ENCODE assay signal across 16 cellular contexts in genomic region chr15:41930867-41931222, GRCh38. TPM values are rescaled to one million over a fixed set of nuclear protein-coding genes. Genes with fewer than 3 reads are reported as not detected.
DNase-seq lines count a peak whose midpoint lies in the region; ATAC-seq, FAIRE-seq and TF ChIP-seq lines count a peak whose summit lies in the region.
"Had no signal": no experiment of that assay in that cellular context is flagged by ENCODE, and none has a peak within 500 bp of the region (broad histone marks: within the 10 kb centered on the region; RNA-seq: fewer than 3 reads in every experiment).

No MANE protein-coding gene starts in this region.

- CTCF ChIA-PET in mammary epithelial cell (lab: Charles Lee; ENCODE audit: low non-redundant PET) = interaction anchor here (0.8 kb wide), 1 partner anchor 41 kb away, joined by 9 read pairs; the partner anchor contains the start of gene EHD4

- peak overlapping the region; percentile 16 for H3K4me2 ChIP-seq in mammary epithelial cell (ENCODE audit: insufficient read depth, low read depth, low read length)

- H3K27me3 ChIP-seq in heart right ventricle (no peaks in the 10 kb centered on the region), mammary epithelial cell (ENCODE audit: insufficient read depth, low read length) (no peaks in the 10 kb centered on the region), psoas muscle (ENCODE audit: insufficient read depth in 3 of 3, low read length in 2 of 3) (no peaks in the 10 kb centered on the region), vagina (no peaks in the 10 kb centered on the region), small intestine (ENCODE audit: control insufficient read depth in 2 of 2, insufficient read depth in 2 of 2, low read length in 2 of 2) (no peaks in the 10 kb centered on the region)

- dilution Hi-C loops in mammary epithelial cell (cut with HindIII; ENCODE audit: low sequenced_read_pairs) = no loop called here

- DNase-seq in heart right ventricle = no peak
- DNase-seq in left ventricle myocardium superior = no peak
- no peak for DNase-seq in mammary epithelial cell
- no peak for DNase-seq in psoas muscle
- DNase-seq in vagina (ENCODE audit: extremely low spot score in 2 of 2) = no peak
- no peak for DNase-seq in substantia nigra (lab: John Stamatoyannopoulos, UW)
- no peak for DNase-seq in small intestine
- no peak for DNase-seq in MV-4-11 (lab: John Stamatoyannopoulos, UW)
- DNase-seq: central memory CD4-positive, alpha-beta T cell; COR-L47; NCI-H1092 treated with DMSO at 0.1 percent for 48 hours; NCI-H2171 treated with DMSO at 0.1 percent for 48 hours; NCI-H774; T-helper 1 cell had no signal

- no TSS peak for BruUV-seq in mammary epithelial cell (replicated peaks; lab: Mats Ljungman, UMichigan)

- no peak for TF ChIP-seq POLR2A in vagina (IDR thresholded peaks at IDR 0.05)

- TF ChIP-seq CTCF in heart right ventricle (IDR thresholded peaks at IDR 0.05) (no peak), mammary epithelial cell (conservative IDR thresholded peaks at IDR 0.05 in 1 of 2, IDR thresholded peaks at IDR 0.05 in 1 of 2; ENCODE audit: extremely low read depth in 1 of 2, insufficient read depth in 1 of 2, low read depth in 1 of 2, low read length in 2 of 2) (no peak), psoas muscle (IDR thresholded peaks at IDR 0.05) (no peak), vagina (IDR thresholded peaks at IDR 0.05) (no peak)

- H3K36me3 ChIP-seq in heart right ventricle (peaks cover 0 to 8% (median 0%) of the 10 kb centered on the region in 9 donors), mammary epithelial cell (ENCODE audit: insufficient read depth, low read length) (peaks cover 12% of the 10 kb centered on the region), psoas muscle (ENCODE audit: insufficient read depth in 1 of 2, low read depth in 1 of 2) (no peaks in the 10 kb centered on the region), vagina (no peaks in the 10 kb centered on the region), small intestine (ENCODE audit: control insufficient read depth in 2 of 2, insufficient read depth in 2 of 2, low read length in 2 of 2) (no peaks in the 10 kb centered on the region)

- no peak overlapping the region for H3K4me3 ChIP-seq in heart right ventricle
- no peak overlapping the region for H3K4me3 ChIP-seq in mammary epithelial cell (replicated peaks in 1 of 3; ENCODE audit: insufficient read depth in 1 of 3, low read depth in 2 of 3, low read length in 3 of 3)
- H3K4me3 ChIP-seq in psoas muscle = no peak overlapping the region
- peak overlapping the region in 1 of 2 donors; percentile 1 for H3K4me3 ChIP-seq in vagina
- H3K4me3 ChIP-seq in small intestine (ENCODE audit: low read depth in 1 of 2, low read length in 2 of 2) = no peak overlapping the region
- H3K4me3 ChIP-seq: K562 had no signal

- H3K27ac ChIP-seq in heart right ventricle = peak overlapping the region in 9 of 10 donors; percentile 16 to 92 (median 75)
- H3K27ac ChIP-seq in mammary epithelial cell (ENCODE audit: insufficient read depth, low read depth, low read length) = peak overlapping the region; percentile 79
- peak overlapping the region; percentile 61 for H3K27ac ChIP-seq in psoas muscle
- H3K27ac ChIP-seq in vagina = peak overlapping the region; percentile 69
- no peak overlapping the region for H3K27ac ChIP-seq in substantia nigra (ENCODE audit: low read depth, low read length, poor library complexity, severe bottlenecking)
- H3K27ac ChIP-seq in small intestine (ENCODE audit: low read depth in 1 of 2, low read length in 1 of 2) = peak overlapping the region in 1 of 2 donors; percentile 75
- H3K27ac ChIP-seq: VCaP had no signal

- H3K9ac ChIP-seq in mammary epithelial cell (ENCODE audit: insufficient read depth, low read length) = no peak overlapping the region

- ATAC-seq in heart right ventricle = no peak
- no peak for ATAC-seq in left ventricle myocardium superior
- ATAC-seq in psoas muscle = no peak
- ATAC-seq: K562 had no signal

- FAIRE-seq in small intestine (lab: Jason Lieb, UNC) = no peak

- no peak overlapping the region for H2AFZ ChIP-seq in mammary epithelial cell (ENCODE audit: low read depth, low read length)

- H3K9me3 ChIP-seq in heart right ventricle (no peaks in the 10 kb centered on the region), mammary epithelial cell (replicated peaks; ENCODE audit: insufficient read depth, low read length) (no peaks in the 10 kb centered on the region), psoas muscle (no peaks in the 10 kb centered on the region), vagina (no peaks in the 10 kb centered on the region), small intestine (ENCODE audit: control insufficient read depth, low read depth) (no peaks in the 10 kb centered on the region)

- peaks cover 74% of the 10 kb centered on the region for H3K79me2 ChIP-seq in mammary epithelial cell (ENCODE audit: insufficient read depth, low read length)

- 67 to 81% methylated on average over 2 of the region's 2 CpGs for WGBS in heart right ventricle, 2 donors
- WGBS in mammary epithelial cell (ENCODE audit: low coverage, missing lambda C conversion rate) = 64% methylated on average over 2 of the region's 2 CpGs
- WGBS in psoas muscle, 3 donors = 67 to 71% (median 70%) methylated on average over 2 of the region's 2 CpGs
- 89 to 98% (median 97%) methylated on average over 2 of the region's 2 CpGs for WGBS in small intestine, 3 donors

- intact Hi-C loops in heart right ventricle (cut with DNase I) = loop anchor here in 1 of 10 donors (5.0 kb wide), 1 partner anchor 41 kb away; the partner anchor contains the start of gene EHD4
- intact Hi-C loops in left ventricle myocardium superior (cut with micrococcal nuclease) = no loop called here
- intact Hi-C loops in mammary epithelial cell (cut with micrococcal nuclease) = loop anchor here (1.0 kb wide), 3 partner anchors 9 to 126 kb away; partner anchors contain the start of gene EHD4
- intact Hi-C loops in psoas muscle (cut with DNase I) = no loop called here
- intact Hi-C loops in vagina (cut with DNase I) = no loop called here

- in situ Hi-C loops in mammary epithelial cell (cut with MboI; ENCODE audit: low sequenced_read_pairs in 2 of 2) = no loop called here

- peaks cover 41 to 100% (median 97%) of the 10 kb centered on the region in 9 donors for H3K4me1 ChIP-seq in heart right ventricle
- H3K4me1 ChIP-seq in mammary epithelial cell (ENCODE audit: insufficient read depth, low read length) = peaks cover 76% of the 10 kb centered on the region
- peaks cover 53% of the 10 kb centered on the region for H3K4me1 ChIP-seq in psoas muscle
- H3K4me1 ChIP-seq in vagina = peaks cover 78% of the 10 kb centered on the region
- H3K4me1 ChIP-seq in small intestine (ENCODE audit: control insufficient read depth in 2 of 2, insufficient read depth in 1 of 2, low read depth in 1 of 2, low read length in 1 of 2) = peaks cover 3 to 22% of the 10 kb centered on the region in 2 donors

- H4K20me1 ChIP-seq in mammary epithelial cell (ENCODE audit: insufficient read depth, low read length) = no peaks in the 10 kb centered on the region

RNA-seq across cellular contexts. Expression of gene SPTBN5, which starts 37.0 kb away (rescaled TPM):
- 1 to 10 TPM; 1.6 to 5.9 (median 2.4) TPM for total RNA-seq in heart right ventricle
- 1 to 10 TPM in 1 of 2 donors, under 1 TPM in 1; 0.94 to 8.7 TPM for polyA plus RNA-seq in heart right ventricle
- 3.6 TPM for total RNA-seq in left ventricle myocardium superior
- 10 to 100 TPM in 1 of 2 donors, 1 to 10 TPM in 1; 3.0 to 17.0 TPM for total RNA-seq in mammary epithelial cell
- 2.1 TPM for polyA plus RNA-seq in mammary epithelial cell
- polyA minus RNA-seq in mammary epithelial cell = 0.93 TPM
- total RNA-seq in psoas muscle = under 1 TPM; 0.15 to 0.47 (median 0.29) TPM
- polyA plus RNA-seq in psoas muscle = under 1 TPM; 0.10 to 0.29 (median 0.13) TPM
- 0.49 TPM for total RNA-seq in vagina
- under 1 TPM; 0.45 to 0.60 (median 0.54) TPM for polyA plus RNA-seq in small intestine
- polyA plus RNA-seq: K562 had no signal

RNA-seq across cellular contexts. Expression of gene EHD4, which starts 41.5 kb away (rescaled TPM):
- total RNA-seq in heart right ventricle = 10 to 100 TPM; 29.8 to 62.7 (median 46.6) TPM
- polyA plus RNA-seq in heart right ventricle = 10 to 100 TPM; 23.4 to 24.2 TPM
- total RNA-seq in left ventricle myocardium superior = 53.5 TPM
- total RNA-seq in mammary epithelial cell = 10 to 100 TPM; 53.6 to 65.0 TPM
- 55.8 TPM for polyA plus RNA-seq in mammary epithelial cell
- polyA minus RNA-seq in mammary epithelial cell = 66.8 TPM
- 1 to 10 TPM; 5.3 to 9.6 (median 6.3) TPM for total RNA-seq in psoas muscle
- polyA plus RNA-seq in psoas muscle = 1 to 10 TPM; 1.7 to 4.8 (median 2.2) TPM
- total RNA-seq in vagina = 24.6 TPM
- 10 to 100 TPM in 1 of 3 donors, 1 to 10 TPM in 2; 9.4 to 13.5 (median 9.5) TPM for polyA plus RNA-seq in small intestine
